ENCODE assay signal across 29 cellular contexts in the genomic region with DNA sequence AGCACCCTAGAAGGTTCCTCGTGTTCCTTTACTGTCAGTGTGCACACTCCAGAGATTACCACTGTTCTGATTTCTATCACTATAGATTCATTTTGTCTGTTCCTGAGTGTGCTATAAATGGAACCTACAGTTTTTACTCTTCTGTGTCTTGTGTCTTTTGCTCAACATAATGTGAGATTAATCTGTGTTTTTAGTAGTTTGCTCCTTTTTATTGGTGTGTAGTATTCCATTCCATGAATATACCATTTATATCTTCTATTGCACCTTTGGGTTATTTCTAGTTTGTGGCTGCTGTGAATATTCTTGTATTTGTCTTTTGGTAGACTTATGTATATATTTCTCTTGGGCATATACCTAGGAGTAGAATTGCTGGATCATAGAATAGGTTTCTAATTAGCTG.
"Had no signal": no experiment of that assay in that cellular context is flagged by ENCODE, and none has a peak within 500 bp of the region (broad histone marks: within the 10 kb centered on the region; RNA-seq: fewer than 3 reads in every experiment).

No MANE protein-coding gene starts in this region.

- H3K27ac ChIP-seq: colonic mucosa, coronary artery, dorsolateral prefrontal cortex, epithelial cell of prostate, esophagus muscularis mucosa, esophagus squamous epithelium, foreskin keratinocyte, gastrocnemius medialis, gastroesophageal sphincter, heart left ventricle, heart right ventricle, hepatocyte had no signal

- H3K9me3 Mint-ChIP-seq: dendritic cell treated with granulocyte-macrophage colony-stimulating factor and Interleukin-4, amounts not matched to agents 40 ng/mL and 50 ng/mL, for 4 days; effector memory CD8-positive, alpha-beta T cell; endodermal cell had no signal

- H3K4me2 ChIP-seq: hepatocyte had no signal

- H3K36me3 ChIP-seq: colonic mucosa had no signal

- H3K4me3 Mint-ChIP-seq: dendritic cell treated with granulocyte-macrophage colony-stimulating factor and Interleukin-4, amounts not matched to agents 40 ng/mL and 50 ng/mL, for 4 days; effector memory CD8-positive, alpha-beta T cell; endodermal cell had no signal

- H3K4me3 ChIP-seq: colonic mucosa, coronary artery, dorsolateral prefrontal cortex, esophagus muscularis mucosa, esophagus squamous epithelium, gastrocnemius medialis, gastroesophageal sphincter, heart left ventricle, heart right ventricle, hepatocyte had no signal

- H3K27me3 Mint-ChIP-seq: dendritic cell treated with granulocyte-macrophage colony-stimulating factor and Interleukin-4, amounts not matched to agents 40 ng/mL and 50 ng/mL, for 4 days; effector memory CD8-positive, alpha-beta T cell had no signal

- FAIRE-seq: endometrium, endothelial cell of umbilical vein, frontal cortex had no signal

- H3K4me1 Mint-ChIP-seq: endodermal cell had no signal

- ATAC-seq: effector memory CD8-positive, alpha-beta T cell; esophagus mucosa; foreskin keratinocyte; gastrocnemius medialis; gastroesophageal sphincter; heart left ventricle; heart right ventricle had no signal

- H3K79me2 ChIP-seq: hepatocyte had no signal

- H3K27me3 ChIP-seq: colonic mucosa, dorsolateral prefrontal cortex, esophagus muscularis mucosa, esophagus squamous epithelium, foreskin keratinocyte, gastrocnemius medialis, gastroesophageal sphincter, heart left ventricle, heart right ventricle, hepatocyte had no signal

- DNase-seq: colonic mucosa; cortex of kidney; dermis blood vessel endothelial cell; dorsolateral prefrontal cortex; effector CD4-positive, alpha-beta T cell; effector CD8-positive, alpha-beta T cell; effector memory CD4-positive, alpha-beta T cell; effector memory CD8-positive, alpha-beta T cell; endodermal cell; erythroblast; esophagus squamous epithelium; foreskin fibroblast; foreskin keratinocyte; foreskin melanocyte; gastrocnemius medialis; glutamatergic neuron; head of caudate nucleus; heart left ventricle; heart right ventricle had no signal

- H3K4me1 ChIP-seq: colonic mucosa, esophagus muscularis mucosa, esophagus squamous epithelium, foreskin keratinocyte, gastroesophageal sphincter, heart left ventricle, heart right ventricle had no signal

- H3K27ac Mint-ChIP-seq: dendritic cell treated with granulocyte-macrophage colony-stimulating factor and Interleukin-4, amounts not matched to agents 40 ng/mL and 50 ng/mL, for 4 days; endodermal cell had no signal

- H2AFZ ChIP-seq: hepatocyte had no signal

- H3K9me3 ChIP-seq: colonic mucosa, esophagus muscularis mucosa, esophagus squamous epithelium, gastrocnemius medialis, gastroesophageal sphincter, heart left ventricle, heart right ventricle had no signal
